8 cellular contexts compared by ENCODE assay signal in the genomic region with DNA sequence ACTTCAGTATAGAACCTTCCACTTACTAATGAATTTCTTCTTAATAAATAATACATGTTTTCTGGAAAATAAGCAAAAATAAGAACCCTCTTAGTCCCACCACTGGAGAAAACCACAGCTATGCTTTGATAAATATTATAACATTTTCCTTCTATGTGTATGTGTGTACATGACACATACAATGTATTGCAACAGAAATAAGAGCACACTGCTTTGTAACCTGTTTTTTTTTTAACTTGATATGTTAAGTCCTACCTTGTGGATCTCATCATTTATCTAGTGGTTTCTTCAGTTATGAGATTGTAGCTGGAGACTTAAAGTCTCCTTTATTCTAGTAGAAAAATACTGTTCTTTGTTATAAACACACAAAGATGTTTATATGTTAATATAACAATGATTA. TPM values are rescaled to one million over a fixed set of nuclear protein-coding genes. Genes with fewer than 3 reads are reported as not detected.
A peak's percentile ranks its signal among the peaks of the same experiment; 100 is the strongest.
DNase-seq lines count a peak whose midpoint lies in the region; ATAC-seq and TF ChIP-seq lines count a peak whose summit lies in the region.
"Had no signal": no experiment of that assay in that cellular context is flagged by ENCODE, and none has a peak within 500 bp of the region (broad histone marks: within the 10 kb centered on the region; RNA-seq: fewer than 3 reads in every experiment).

No MANE protein-coding gene starts in this region.

- H3K36me3 ChIP-seq in gastroesophageal sphincter: peaks cover 0 to 31% of the 10 kb centered on the region in 2 donors

- ATAC-seq in gastroesophageal sphincter (no peak), HG03521 (IDR thresholded peaks at IDR 0.05; ENCODE audit: unreplicated experiment) (no peak)
- ATAC-seq in stimulated activated memory B cell treated with anti-CD40 and anti-IgM and Interleukin-4, amounts not matched to agents 10 μg/mL and 1 μg/mL and 100 μg/mL, for 72 hours: no peak

- H3K4me3 ChIP-seq in gastroesophageal sphincter: peak overlapping the region in 1 of 2 donors; percentile 42

- no peaks in the 10 kb centered on the region for H3K36me3 Mint-ChIP-seq in HFFc6 (ENCODE audit: low read depth)
- no peaks in the 10 kb centered on the region for H3K36me3 Mint-ChIP-seq in stimulated activated memory B cell treated with anti-CD40 and anti-IgM and Interleukin-4, amounts not matched to agents 10 μg/mL and 1 μg/mL and 100 μg/mL, for 72 hours
- no peaks in the 10 kb centered on the region for H3K36me3 Mint-ChIP-seq in nephron progenitor cell (ENCODE audit: low read depth)

- no peak for TF ChIP-seq EP300 in gastroesophageal sphincter (IDR thresholded peaks at IDR 0.05)

- H3K9me3 ChIP-seq in gastroesophageal sphincter: no peaks in the 10 kb centered on the region

- H3K9me3 Mint-ChIP-seq in HFFc6 (no peaks in the 10 kb centered on the region), nephron progenitor cell (no peaks in the 10 kb centered on the region)
- no peaks in the 10 kb centered on the region for H3K9me3 Mint-ChIP-seq in stimulated activated memory B cell treated with anti-CD40 and anti-IgM and Interleukin-4, amounts not matched to agents 10 μg/mL and 1 μg/mL and 100 μg/mL, for 72 hours

- H3K27ac Mint-ChIP-seq in HFFc6: no peak overlapping the region
- H3K27ac Mint-ChIP-seq in stimulated activated memory B cell treated with anti-CD40 and anti-IgM and Interleukin-4, amounts not matched to agents 10 μg/mL and 1 μg/mL and 100 μg/mL, for 72 hours: peak overlapping the region; percentile 91
- H3K27ac Mint-ChIP-seq in nephron progenitor cell: no peak overlapping the region

- TF ChIP-seq POLR2A in gastroesophageal sphincter (IDR thresholded peaks at IDR 0.05): no peak

- peak overlapping the region; percentile 83; the same call in 1 of the 2 replicates for H3K4me3 Mint-ChIP-seq in HFFc6
- no peak overlapping the region for H3K4me3 Mint-ChIP-seq in stimulated activated memory B cell treated with anti-CD40 and anti-IgM and Interleukin-4, amounts not matched to agents 10 μg/mL and 1 μg/mL and 100 μg/mL, for 72 hours
- H3K4me3 Mint-ChIP-seq in nephron progenitor cell: no peak overlapping the region

- peaks cover 16 to 70% (median 26%) of the 10 kb centered on the region in 3 donors for H3K4me1 ChIP-seq in gastroesophageal sphincter

- no peak for DNase-seq in HFFc6
- no peak for DNase-seq in mucosa of gallbladder (ENCODE audit: low spot score)
- DNase-seq in nephron progenitor cell: no peak
- DNase-seq: PC-3 had no signal

- peaks cover 17% of the 10 kb centered on the region for H3K4me1 Mint-ChIP-seq in HFFc6 (ENCODE audit: low read depth)
- peaks cover 7% of the 10 kb centered on the region for H3K4me1 Mint-ChIP-seq in stimulated activated memory B cell treated with anti-CD40 and anti-IgM and Interleukin-4, amounts not matched to agents 10 μg/mL and 1 μg/mL and 100 μg/mL, for 72 hours
- peaks cover 14% of the 10 kb centered on the region for H3K4me1 Mint-ChIP-seq in nephron progenitor cell

- no peaks in the 10 kb centered on the region for H3K27me3 ChIP-seq in gastroesophageal sphincter

- H3K27me3 Mint-ChIP-seq in HFFc6 (ENCODE audit: insufficient read depth) (no peaks in the 10 kb centered on the region), nephron progenitor cell (ENCODE audit: low read depth, poor library complexity) (peaks cover 6% of the 10 kb centered on the region)
- no peaks in the 10 kb centered on the region for H3K27me3 Mint-ChIP-seq in stimulated activated memory B cell treated with anti-CD40 and anti-IgM and Interleukin-4, amounts not matched to agents 10 μg/mL and 1 μg/mL and 100 μg/mL, for 72 hours

- TF ChIP-seq CTCF in HFFc6 (IDR thresholded peaks at IDR 0.05) (no peak), VCaP (conservative IDR thresholded peaks at IDR 0.05) (no peak), gastroesophageal sphincter (IDR thresholded peaks at IDR 0.05) (no peak), nephron progenitor cell (IDR thresholded peaks at IDR 0.05) (no peak)

- H3K27ac ChIP-seq in VCaP: peak overlapping the region; percentile 84
- H3K27ac ChIP-seq in gastroesophageal sphincter: peak overlapping the region in 3 of 4 donors; percentile 80 to 81 (median 81)

RNA-seq across cellular contexts. Expression of a gene that starts 17.2 kb away (rescaled TPM):
- 10 to 100 TPM; 13.6 to 16.2 (median 15.7) TPM for total RNA-seq in HFFc6 (2021; fragmentation: NEBNext Ultra II Directional; extraction: Animal tissue kit (Norgen Biotek cat#: 25700))
- total RNA-seq in gastroesophageal sphincter (10 to 100 TPM; 18.3 to 27.7 (median 22.9) TPM), mucosa of gallbladder (41.8 TPM)

RNA-seq across cellular contexts. Expression of a gene that starts 40.9 kb away (rescaled TPM):
- 10 to 100 TPM; 14.6 to 20.5 (median 17.2) TPM for total RNA-seq in HFFc6 (2021; fragmentation: NEBNext Ultra II Directional; extraction: Animal tissue kit (Norgen Biotek cat#: 25700))
- total RNA-seq in gastroesophageal sphincter (10 to 100 TPM; 16.5 to 20.1 (median 18.3) TPM), mucosa of gallbladder (49.8 TPM)

RNA-seq across cellular contexts. Expression of a gene that starts 47.6 kb away (rescaled TPM):
- total RNA-seq in HFFc6 (2021; fragmentation: NEBNext Ultra II Directional; extraction: Animal tissue kit (Norgen Biotek cat#: 25700)): 10 to 100 TPM in 3 of 6 experiments, 1 to 10 TPM in 3; 3.2 to 10.4 (median 9.5) TPM
- total RNA-seq in gastroesophageal sphincter: 100 to 1,000 TPM in 3 of 4 donors, 10 to 100 TPM in 1; 80.2 to 176 (median 143) TPM
- total RNA-seq in mucosa of gallbladder: 62.9 TPM
